Comparison of ENCODE assay signal across 10 cellular contexts in genomic region chr3:12558706-12559105, GRCh38.
DNase-seq lines count a peak whose midpoint lies in the region; TF ChIP-seq lines count a peak whose summit lies in the region.
"Had no signal": no experiment of that assay in that cellular context is flagged by ENCODE, and none has a peak within 500 bp of the region (broad histone marks: within the 10 kb centered on the region; RNA-seq: fewer than 3 reads in every experiment).

No MANE protein-coding gene starts in this region.

- no peaks in the 10 kb centered on the region for H3K9me3 Mint-ChIP-seq in activated naive CD4-positive, alpha-beta T cell treated with anti-CD3 and anti-CD28 coated beads, Interleukin-2, amount 50 U/mL, for 24 hours

- H3K4me3 Mint-ChIP-seq in activated naive CD4-positive, alpha-beta T cell treated with anti-CD3 and anti-CD28 coated beads, Interleukin-2, amount 50 U/mL, for 24 hours, result peak overlapping the region; percentile 91

- no peak for TF ChIP-seq CTCF in WI38 (IDR thresholded peaks at IDR 0.05; ENCODE audit: low read depth, low read length)

- peak overlapping the region; percentile 85 for H3K4me3 ChIP-seq in WI38 (ENCODE audit: low read depth, low read length)
- H3K4me3 ChIP-seq in iPS-18a (ENCODE audit: low read length), result peak overlapping the region; percentile 91
- peak overlapping the region in 3 of 5 donors; percentile 88 to 94 (median 91) for H3K4me3 ChIP-seq in subcutaneous abdominal adipose tissue (ENCODE audit: low read depth in 1 of 5, low read length in 5 of 5)

- H3K27ac ChIP-seq in iPS-18a (ENCODE audit: low read length) (no peak overlapping the region), subcutaneous abdominal adipose tissue (ENCODE audit: low read depth, low read length) (no peak overlapping the region)

- H3K27me3 ChIP-seq in iPS-18a (ENCODE audit: control insufficient read depth, insufficient read depth, low read length) (no peaks in the 10 kb centered on the region), subcutaneous abdominal adipose tissue (ENCODE audit: control insufficient read depth in 5 of 5, insufficient read depth in 4 of 5, low read length in 5 of 5) (peaks cover 0 to 6% (median 4%) of the 10 kb centered on the region in 5 donors)

- H3K9me3 ChIP-seq in iPS-18a (ENCODE audit: control insufficient read depth, low read depth, low read length) (no peaks in the 10 kb centered on the region), subcutaneous abdominal adipose tissue (ENCODE audit: control insufficient read depth in 5 of 5, low read length in 5 of 5) (no peaks in the 10 kb centered on the region)

- no peak for DNase-seq in activated naive CD4-positive, alpha-beta T cell treated with Interleukin-2 at 50 U/mL for 16 hours
- DNase-seq in COLO668 (lab: John Stamatoyannopoulos, UW; ENCODE audit: unreplicated experiment) (no peak), NCI-H1436 (lab: John Stamatoyannopoulos, UW) (no peak), hepatic stellate cell (ENCODE audit: low spot score) (no peak)
- DNase-seq: NCI-H1436 treated with DMSO at 0.1 percent for 48 hours; stimulated activated CD4-positive, alpha-beta T cell treated with anti-CD3 and anti-CD28 coated beads, Interleukin-2, amount 100 ng/mL, for 48 hours had no signal

- peaks cover 11% of the 10 kb centered on the region for H3K27me3 Mint-ChIP-seq in activated naive CD4-positive, alpha-beta T cell treated with anti-CD3 and anti-CD28 coated beads, Interleukin-2, amount 50 U/mL, for 24 hours

- H3K36me3 ChIP-seq in iPS-18a (ENCODE audit: control insufficient read depth, low read depth, low read length), result no peaks in the 10 kb centered on the region
- H3K36me3 ChIP-seq in subcutaneous abdominal adipose tissue (ENCODE audit: control insufficient read depth in 5 of 5, insufficient read depth in 5 of 5, low read length in 5 of 5), result no peaks in the 10 kb centered on the region

- H3K4me1 ChIP-seq in iPS-18a (ENCODE audit: control insufficient read depth, low read depth, low read length) (peaks cover 22% of the 10 kb centered on the region), subcutaneous abdominal adipose tissue (ENCODE audit: control insufficient read depth in 5 of 5, insufficient read depth in 5 of 5, low read length in 5 of 5) (peaks cover 3 to 58% (median 53%) of the 10 kb centered on the region in 5 donors)

- H3K9ac ChIP-seq in iPS-18a (ENCODE audit: low read length), result peak overlapping the region; percentile 88
- peak overlapping the region in 3 of 5 donors; percentile 30 to 97 (median 95) for H3K9ac ChIP-seq in subcutaneous abdominal adipose tissue (ENCODE audit: low read length in 5 of 5)

- no peak overlapping the region for H3K27ac Mint-ChIP-seq in activated naive CD4-positive, alpha-beta T cell treated with anti-CD3 and anti-CD28 coated beads, Interleukin-2, amount 50 U/mL, for 24 hours

- no peaks in the 10 kb centered on the region for H3K36me3 Mint-ChIP-seq in activated naive CD4-positive, alpha-beta T cell treated with anti-CD3 and anti-CD28 coated beads, Interleukin-2, amount 50 U/mL, for 24 hours

- H3K4me1 Mint-ChIP-seq in activated naive CD4-positive, alpha-beta T cell treated with anti-CD3 and anti-CD28 coated beads, Interleukin-2, amount 50 U/mL, for 24 hours, result peaks cover 65% of the 10 kb centered on the region
